In the genomic region with DNA sequence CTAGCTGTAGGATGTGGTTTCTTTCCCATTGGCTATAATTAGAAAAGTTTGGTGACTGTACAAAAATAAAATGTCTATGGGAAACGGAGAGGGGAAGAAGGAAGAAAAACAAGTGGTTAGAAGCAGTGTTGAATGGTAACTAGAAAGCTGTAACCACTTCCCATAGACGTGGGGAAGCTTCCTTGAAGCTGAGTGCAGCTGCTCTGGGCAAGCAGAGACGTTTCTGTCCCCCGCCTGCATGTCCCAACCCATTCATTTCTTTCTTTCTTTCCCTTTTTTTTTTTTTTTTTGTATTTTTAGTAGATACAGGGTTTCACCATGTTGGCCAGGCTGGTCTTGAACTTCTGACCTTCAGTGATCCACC, we compare ENCODE assay signal across 1 cellular context.
TF ChIP-seq lines count a peak whose summit lies in the region.

No MANE protein-coding gene starts in this region.

TF ChIP-seq in HepG2, 621 proteins besides CTCF, POLR2A, EP300 and RAD21 (continued from another document):
- TF ChIP-seq ZNF142 (CRISPR knock-in tag; IDR thresholded peaks at IDR 0.05) (no peak), ZNF296 (CRISPR knock-in tag; conservative IDR thresholded peaks at IDR 0.05) (no peak), ZKSCAN5 (CRISPR knock-in tag; IDR thresholded peaks at IDR 0.05) (no peak)
